Comparison of ENCODE assay signal across 8 cellular contexts in genomic region chr12:103964805-103965204, GRCh38. TPM values are rescaled to one million over a fixed set of nuclear protein-coding genes. Genes with fewer than 3 reads are reported as not detected.
DNase-seq lines count a peak whose midpoint lies in the region; ATAC-seq and TF ChIP-seq lines count a peak whose summit lies in the region.

No MANE protein-coding gene starts in this region.

- intact Hi-C loops in spleen (cut with DNase I; ENCODE audit: low total_unique reads) (no loop called here), posterior cingulate gyrus (cut with DNase I) (loop anchor here (1.0 to 10.0 kb wide), 3 partner anchors 8 to 170 kb away; partner anchors contain the start of genes HSP90B1 and NFYB)

- TF ChIP-seq CTCF in HFF-Myc (IDR thresholded peaks at IDR 0.05; ENCODE audit: low read depth, low read length, missing control alignments) (no peak), spleen (IDR thresholded peaks at IDR 0.05 in 8 of 11, conservative IDR thresholded peaks at IDR 0.05 in 3 of 11) (no peak)

- no peak for TF ChIP-seq POLR2A in spleen (IDR thresholded peaks at IDR 0.05)

- H3K36me3 ChIP-seq in iPS-15b (ENCODE audit: control insufficient read depth, insufficient read depth, low read length) = no peaks in the 10 kb centered on the region
- peaks cover 0 to 20% (median 0%) of the 10 kb centered on the region in 6 donors for H3K36me3 ChIP-seq in spleen

- H3K9me3 ChIP-seq in iPS-15b (ENCODE audit: control insufficient read depth, insufficient read depth, low read length) (no peaks in the 10 kb centered on the region), spleen (no peaks in the 10 kb centered on the region)

- peak overlapping the region; percentile 89 to 98 (median 96) for H3K27ac ChIP-seq in spleen

- peak overlapping the region; percentile 100 for H3K4me3 Mint-ChIP-seq in activated T-helper 17 cell treated with anti-CD3 and anti-CD28 coated beads, Interleukin-2, amount 50 U/mL, for 72 hours

- peaks cover 23% of the 10 kb centered on the region for H3K4me1 Mint-ChIP-seq in activated T-helper 17 cell treated with anti-CD3 and anti-CD28 coated beads, Interleukin-2, amount 50 U/mL, for 72 hours

- no peaks in the 10 kb centered on the region for H3K27me3 Mint-ChIP-seq in activated T-helper 17 cell treated with anti-CD3 and anti-CD28 coated beads, Interleukin-2, amount 50 U/mL, for 72 hours

- no peaks in the 10 kb centered on the region for H3K27me3 ChIP-seq in iPS-15b (ENCODE audit: control insufficient read depth, insufficient read depth, low read length)
- no peaks in the 10 kb centered on the region for H3K27me3 ChIP-seq in spleen (replicated peaks in 1 of 7)

- no peak for DNase-seq in HFF-Myc (ENCODE audit: extremely low read depth, low read depth)
- DNase-seq in spleen = no peak
- no peak for DNase-seq in DMS53 (lab: John Stamatoyannopoulos, UW)
- DNase-seq in posterior cingulate gyrus = no peak
- no peak for DNase-seq in C1 segment of cervical spinal cord (lab: John Stamatoyannopoulos, UW)

- H3K36me3 Mint-ChIP-seq in activated T-helper 17 cell treated with anti-CD3 and anti-CD28 coated beads, Interleukin-2, amount 50 U/mL, for 72 hours (ENCODE audit: low read depth) = peaks cover 51% of the 10 kb centered on the region

- peak overlapping the region; percentile 100 for H3K27ac Mint-ChIP-seq in activated T-helper 17 cell treated with anti-CD3 and anti-CD28 coated beads, Interleukin-2, amount 50 U/mL, for 72 hours

- H3K4me1 ChIP-seq in iPS-15b (ENCODE audit: control insufficient read depth, insufficient read depth, low read length) (no peaks in the 10 kb centered on the region), spleen (peaks cover 25 to 71% (median 52%) of the 10 kb centered on the region in 6 donors)

- no peak for ATAC-seq in activated T-helper 17 cell treated with anti-CD3 and anti-CD28 coated beads, Interleukin-2, amount 50 U/mL, for 72 hours (replicated peaks)
- no peak for ATAC-seq in GM21360 (IDR thresholded peaks at IDR 0.05; ENCODE audit: unreplicated experiment)

- 27 to 37% (median 36%) methylated on average over 3 of the region's 3 CpGs for WGBS in spleen, 5 donors

- peak overlapping the region; percentile 88 for H3K9ac ChIP-seq in iPS-15b (ENCODE audit: low read depth, low read length)

- H3K9me3 Mint-ChIP-seq in activated T-helper 17 cell treated with anti-CD3 and anti-CD28 coated beads, Interleukin-2, amount 50 U/mL, for 72 hours = no peaks in the 10 kb centered on the region

- H3K4me3 ChIP-seq in HFF-Myc (replicated peaks; ENCODE audit: low read depth, low read length) (peak overlapping the region; percentile 96), iPS-15b (ENCODE audit: low read depth, low read length) (peak overlapping the region; percentile 96), spleen (peak overlapping the region; percentile 61 to 93 (median 82))

RNA-seq across cellular contexts. Expression of gene TDG, which starts 0.9 kb away (rescaled TPM):
- total RNA-seq in activated T-helper 17 cell treated with anti-CD3 and anti-CD28 coated beads, Interleukin-2, amount 50 U/mL, for 72 hours = 10 to 100 TPM; 35.9 to 38.2 TPM
- 10 to 100 TPM; 21.3 to 38.2 (median 25.2) TPM for total RNA-seq in spleen
- polyA plus RNA-seq in spleen = 10 to 100 TPM; 11.0 to 15.4 (median 11.8) TPM

RNA-seq across cellular contexts. Expression of gene HSP90B1, which starts 34.6 kb away (rescaled TPM):
- 100 to 1,000 TPM; 324 to 453 TPM for total RNA-seq in activated T-helper 17 cell treated with anti-CD3 and anti-CD28 coated beads, Interleukin-2, amount 50 U/mL, for 72 hours
- 100 to 1,000 TPM; 331 to 895 (median 569) TPM for total RNA-seq in spleen
- polyA plus RNA-seq in spleen = 100 to 1,000 TPM; 230 to 327 (median 283) TPM
